19 cellular contexts compared by ENCODE assay signal in the genomic region with DNA sequence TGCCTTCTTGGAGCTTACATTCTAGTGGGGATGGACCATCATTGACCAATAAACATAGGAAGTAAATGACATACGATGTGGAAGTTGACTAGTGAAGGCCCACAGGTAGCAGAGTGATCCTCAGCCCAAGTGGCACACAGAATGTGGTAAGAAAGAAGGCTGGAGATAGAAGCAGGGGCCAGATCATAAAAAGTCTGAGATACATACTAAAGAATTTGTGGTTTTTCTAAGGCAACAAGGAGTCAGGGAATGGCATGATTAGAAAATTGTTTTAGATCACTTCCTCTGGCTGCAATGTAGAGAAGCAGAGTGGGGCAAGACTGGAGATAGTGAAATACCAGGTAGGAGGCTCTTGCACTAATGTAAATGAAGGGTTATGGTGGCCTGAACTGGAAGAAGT.
DNase-seq lines count a peak whose midpoint lies in the region; TF ChIP-seq lines count a peak whose summit lies in the region.
"Had no signal": no experiment of that assay in that cellular context is flagged by ENCODE, and none has a peak within 500 bp of the region (broad histone marks: within the 10 kb centered on the region; RNA-seq: fewer than 3 reads in every experiment).

No MANE protein-coding gene starts in this region.

- peaks cover 25% of the 10 kb centered on the region for H3K9me3 ChIP-seq in adipocyte (ENCODE audit: control insufficient read depth, low read length)
- H3K9me3 ChIP-seq: colonic mucosa, pancreas had no signal

- TF ChIP-seq POLR2A in lower leg skin (IDR thresholded peaks at IDR 0.05): no peak

- intact Hi-C loops in lower leg skin (cut with DNase I; ENCODE audit: low total_unique reads): no loop called here

- no peaks in the 10 kb centered on the region for H3K27me3 ChIP-seq in adipocyte (replicated peaks; ENCODE audit: control insufficient read depth, insufficient read depth, low read length)
- H3K27me3 ChIP-seq: colonic mucosa, pancreas, Peyer's patch, upper lobe of left lung had no signal

- TF ChIP-seq CTCF in lower leg skin (IDR thresholded peaks at IDR 0.05): no peak

- peaks cover 15% of the 10 kb centered on the region for H3K4me1 ChIP-seq in adipocyte (ENCODE audit: control insufficient read depth, insufficient read depth, low read length)

- DNase-seq in T-helper 2 cell treated with Interferon-gamma antibody and Interleukin-4, amounts not matched to agents 5 μg/mL and 100 μg/mL, for 36 hours (ENCODE audit: low spot score): no peak
- no peak for DNase-seq in T-helper 2 cell
- peak; percentile 54 for DNase-seq in GM04503 (ENCODE audit: low read depth)
- peak; percentile 11 for DNase-seq in adipocyte (ENCODE audit: low read depth)
- DNase-seq in kidney tubule cell (ENCODE audit: low spot score): peak; percentile 64
- no peak for DNase-seq in lower leg skin (ENCODE audit: low spot score in 2 of 2)
- no peak for DNase-seq in NCI-H128 (lab: John Stamatoyannopoulos, UW; ENCODE audit: unreplicated experiment)
- DNase-seq in activated CD4-positive, CD25-positive, alpha-beta regulatory T cell (lab: John Stamatoyannopoulos, UW): no peak
- DNase-seq: 8988T; activated CD8-positive, alpha-beta memory T cell treated with anti-CD3 and anti-CD28 coated beads, Interleukin-2, amount 50 U/mL, for 48 hours; amniotic stem cell; colonic mucosa; head of caudate nucleus; NCI-H774; pancreas; Peyer's patch; small intestine; upper lobe of left lung had no signal

- H3K36me3 Mint-ChIP-seq in T-helper 2 cell treated with Interferon-gamma antibody and Interleukin-4, amounts not matched to agents 5 μg/mL and 100 μg/mL, for 36 hours (ENCODE audit: low read depth): peaks cover 79% of the 10 kb centered on the region

- peaks cover 85% of the 10 kb centered on the region for H3K36me3 ChIP-seq in adipocyte (ENCODE audit: control insufficient read depth, insufficient read depth, low read length, severe bottlenecking)

- 95 to 100% methylated on average over 1 of the region's 1 CpG for WGBS in lower leg skin, 2 donors

- H3K9me3 Mint-ChIP-seq in T-helper 2 cell treated with Interferon-gamma antibody and Interleukin-4, amounts not matched to agents 5 μg/mL and 100 μg/mL, for 36 hours: peaks cover 26% of the 10 kb centered on the region

- no peak overlapping the region for H3K4me3 ChIP-seq in adipocyte (ENCODE audit: low read length)
- H3K4me3 ChIP-seq in lower leg skin (ENCODE audit: low read depth, poor library complexity, severe bottlenecking): no peak overlapping the region
- H3K4me3 ChIP-seq: colonic mucosa, pancreas, Peyer's patch, upper lobe of left lung had no signal

- H3K4me1 Mint-ChIP-seq in T-helper 2 cell treated with Interferon-gamma antibody and Interleukin-4, amounts not matched to agents 5 μg/mL and 100 μg/mL, for 36 hours (ENCODE audit: low read depth): peaks cover 46% of the 10 kb centered on the region
- H3K4me1 Mint-ChIP-seq: stimulated activated memory B cell treated with anti-CD40 and anti-IgM and Interleukin-4, amounts not matched to agents 10 μg/mL and 1 μg/mL and 100 μg/mL, for 72 hours had no signal

- H3K27ac Mint-ChIP-seq in T-helper 2 cell treated with Interferon-gamma antibody and Interleukin-4, amounts not matched to agents 5 μg/mL and 100 μg/mL, for 36 hours: peak overlapping the region; percentile 58
- H3K27ac Mint-ChIP-seq: stimulated activated memory B cell treated with anti-CD40 and anti-IgM and Interleukin-4, amounts not matched to agents 10 μg/mL and 1 μg/mL and 100 μg/mL, for 72 hours had no signal

- H3K9ac ChIP-seq in adipocyte (ENCODE audit: low read length): no peak overlapping the region

- no peaks in the 10 kb centered on the region for H3K27me3 Mint-ChIP-seq in T-helper 2 cell treated with Interferon-gamma antibody and Interleukin-4, amounts not matched to agents 5 μg/mL and 100 μg/mL, for 36 hours (ENCODE audit: low read depth)
- H3K27me3 Mint-ChIP-seq: stimulated activated memory B cell treated with anti-CD40 and anti-IgM and Interleukin-4, amounts not matched to agents 10 μg/mL and 1 μg/mL and 100 μg/mL, for 72 hours had no signal

- H3K4me3 Mint-ChIP-seq in T-helper 2 cell treated with Interferon-gamma antibody and Interleukin-4, amounts not matched to agents 5 μg/mL and 100 μg/mL, for 36 hours: peak overlapping the region; percentile 62
- H3K4me3 Mint-ChIP-seq: stimulated activated memory B cell treated with anti-CD40 and anti-IgM and Interleukin-4, amounts not matched to agents 10 μg/mL and 1 μg/mL and 100 μg/mL, for 72 hours had no signal

Comparison
In these comparisons a context has a peak if more than half of its experiments do, and no peak if none do; other contexts are left out.
1. DNase-seq: peak in GM04503 (single experiment), adipocyte (single experiment) and kidney tubule cell (single experiment); none in T-helper 2 cell treated with Interferon-gamma antibody and Interleukin-4, amounts not matched to agents 5 μg/mL and 100 μg/mL, for 36 hours (single experiment), T-helper 2 cell (0 of 5), lower leg skin (0 of 2), NCI-H128 (single experiment) and activated CD4-positive, CD25-positive, alpha-beta regulatory T cell (0 of 4).